Comparison of ENCODE assay signal across 8 cellular contexts in genomic region chr10:60236869-60237524, GRCh38.
A peak's percentile ranks its signal among the peaks of the same experiment; 100 is the strongest.
DNase-seq lines count a peak whose midpoint lies in the region; ATAC-seq and TF ChIP-seq lines count a peak whose summit lies in the region.

No MANE protein-coding gene starts in this region.

- H3K4me3 ChIP-seq in NB4 (ENCODE audit: low read depth, low read length): peak overlapping the region; percentile 58
- no peak overlapping the region for H3K4me3 ChIP-seq in breast epithelium

- TF ChIP-seq CTCF in NB4 (IDR thresholded peaks at IDR 0.05; ENCODE audit: low read depth, low read length) (no peak), breast epithelium (IDR thresholded peaks at IDR 0.05) (no peak)

- no peaks in the 10 kb centered on the region for H3K27me3 ChIP-seq in breast epithelium

- no peaks in the 10 kb centered on the region for H3K36me3 ChIP-seq in breast epithelium

- H3K36me3 Mint-ChIP-seq in activated CD8-positive, alpha-beta memory T cell treated with anti-CD3 and anti-CD28 coated beads, Interleukin-2, amount 10 ng/mL, durations not matched to agents 7 days and 5 days: no peaks in the 10 kb centered on the region

- H3K9me3 Mint-ChIP-seq in activated CD8-positive, alpha-beta memory T cell treated with anti-CD3 and anti-CD28 coated beads, Interleukin-2, amount 10 ng/mL, durations not matched to agents 7 days and 5 days (ENCODE audit: low read depth): no peaks in the 10 kb centered on the region

- peak overlapping the region; percentile 19 for H3K27ac ChIP-seq in caudate nucleus (ENCODE audit: low read depth, low read length)
- H3K27ac ChIP-seq in breast epithelium: no peak overlapping the region

- no peaks in the 10 kb centered on the region for H3K4me1 ChIP-seq in breast epithelium

- H3K27me3 Mint-ChIP-seq in activated CD8-positive, alpha-beta memory T cell treated with anti-CD3 and anti-CD28 coated beads, Interleukin-2, amount 10 ng/mL, durations not matched to agents 7 days and 5 days: peaks cover 3% of the 10 kb centered on the region

- intact Hi-C loops in breast epithelium (cut with DNase I; ENCODE audit: low total_unique reads): no loop called here

- peak overlapping the region; percentile 62 for H3K4me3 Mint-ChIP-seq in activated CD8-positive, alpha-beta memory T cell treated with anti-CD3 and anti-CD28 coated beads, Interleukin-2, amount 10 ng/mL, durations not matched to agents 7 days and 5 days

- peak overlapping the region; percentile 80 for H3K27ac Mint-ChIP-seq in activated CD8-positive, alpha-beta memory T cell treated with anti-CD3 and anti-CD28 coated beads, Interleukin-2, amount 10 ng/mL, durations not matched to agents 7 days and 5 days

- TF ChIP-seq POLR2A in NB4 (IDR thresholded peaks at IDR 0.05; ENCODE audit: extremely low read depth, insufficient read length) (no peak), breast epithelium (IDR thresholded peaks at IDR 0.05) (no peak), erythroblast (IDR thresholded peaks at IDR 0.05; ENCODE audit: low read length) (no peak)

- DNase-seq in activated CD8-positive, alpha-beta memory T cell treated with anti-CD3 and anti-CD28 coated beads, Interleukin-2, amount 10 ng/mL, durations not matched to agents 7 days and 5 days: peak; percentile 70
- DNase-seq in activated CD8-positive, alpha-beta memory T cell treated with anti-CD3 and anti-CD28 coated beads, Interleukin-2, amount 50 U/mL, for 4 hours: no peak
- DNase-seq in NB4 (ENCODE audit: low read depth): peak; percentile 95
- peak in 19 of 61 donors; percentile 11 to 58 (median 30) for DNase-seq in caudate nucleus (lab: John Stamatoyannopoulos, UW)
- peak; percentile 8 for DNase-seq in myocyte (ENCODE audit: low read depth)
- no peak for DNase-seq in breast epithelium (ENCODE audit: low spot score in 2 of 2)
- DNase-seq in erythroblast (lab: John Stamatoyannopoulos, UW): no peak

- H3K9me3 ChIP-seq in breast epithelium: no peaks in the 10 kb centered on the region

- CTCF ChIA-PET in activated CD8-positive, alpha-beta memory T cell treated with anti-CD3 and anti-CD28 coated beads, Interleukin-2, amount 10 ng/mL, durations not matched to agents 7 days and 5 days (lab: Charles Lee): interaction anchor here (1.0 to 2.3 kb wide), 2 partner anchors 10 to 197 kb away, joined by 3 to 10 read pairs; no protein-coding TSS in a partner anchor

- peaks cover 27% of the 10 kb centered on the region for H3K4me1 Mint-ChIP-seq in activated CD8-positive, alpha-beta memory T cell treated with anti-CD3 and anti-CD28 coated beads, Interleukin-2, amount 10 ng/mL, durations not matched to agents 7 days and 5 days

- peak; percentile 70 for ATAC-seq in activated CD8-positive, alpha-beta memory T cell treated with anti-CD3 and anti-CD28 coated beads, Interleukin-2, amount 10 ng/mL, durations not matched to agents 7 days and 5 days
- peak; percentile 93 for ATAC-seq in HG02610 (IDR thresholded peaks at IDR 0.05; ENCODE audit: unreplicated experiment)

Comparison
In these comparisons a context has a peak if more than half of its experiments do, and no peak if none do; other contexts are left out.
1. DNase-seq: peak in activated CD8-positive, alpha-beta memory T cell treated with anti-CD3 and anti-CD28 coated beads, Interleukin-2, amount 10 ng/mL, durations not matched to agents 7 days and 5 days (single experiment), NB4 (single experiment) and myocyte (single experiment); none in activated CD8-positive, alpha-beta memory T cell treated with anti-CD3 and anti-CD28 coated beads, Interleukin-2, amount 50 U/mL, for 4 hours (single experiment), breast epithelium (0 of 2) and erythroblast (0 of 2).